In genomic region chr9:33721674-33722358, GRCh38 we compare ENCODE assay signal across 8 cellular contexts.
DNase-seq lines count a peak whose midpoint lies in the region; ATAC-seq and TF ChIP-seq lines count a peak whose summit lies in the region.

No MANE protein-coding gene starts in this region.

- no peak overlapping the region for H3K4me3 ChIP-seq in lung

- ATAC-seq in GM18517 (IDR thresholded peaks at IDR 0.05; ENCODE audit: unreplicated experiment) = peak; percentile 75
- ATAC-seq in HG03432 (IDR thresholded peaks at IDR 0.05; ENCODE audit: unreplicated experiment) = peak; percentile 68
- peak; percentile 96 for ATAC-seq in lung (ENCODE audit: insufficient read depth, low FRiP score)

- H3K4me1 ChIP-seq in lung (ENCODE audit: control insufficient read depth in 2 of 2, insufficient read depth in 2 of 2, low read length in 2 of 2) = no peaks in the 10 kb centered on the region

- H3K36me3 ChIP-seq in lung (ENCODE audit: control insufficient read depth in 2 of 2, insufficient read depth in 2 of 2, low read length in 2 of 2) = no peaks in the 10 kb centered on the region

- DNase-seq in A172 (ENCODE audit: low spot score) = peak; percentile 67
- peak; percentile 93 for DNase-seq in NCI-H69 (lab: John Stamatoyannopoulos, UW)
- peak; percentile 90 for DNase-seq in activated CD4-positive, alpha-beta T cell treated with anti-CD3 and anti-CD28 coated beads, Interleukin-2, amount 50 U/mL, for 1 hour
- peak; percentile 67 for DNase-seq in dedifferentiated amniotic fluid mesenchymal stem cell (ENCODE audit: extremely low spot score)
- peak; percentile 83 for DNase-seq in lung (ENCODE audit: low spot score)
- peak; percentile 74 to 83 (median 83) for DNase-seq in stimulated activated CD4-positive, alpha-beta T cell treated with anti-CD3 and anti-CD28 coated beads, TNF-alpha, amount 100 ng/mL, for 48 hours (ENCODE audit: low read depth in 3 of 3)

- 21 to 26% methylated on average over 32 of the region's 32 CpGs for WGBS in lung, 2 donors

- H3K9me3 ChIP-seq in lung (ENCODE audit: control insufficient read depth in 2 of 2, insufficient read depth in 1 of 2, low read length in 1 of 2) = no peaks in the 10 kb centered on the region

- peak; percentile 100 for TF ChIP-seq CTCF in lung (IDR thresholded peaks at IDR 0.05; ENCODE audit: control extremely low read depth, extremely low read depth)

- H3K27ac ChIP-seq in lung (ENCODE audit: low read depth in 1 of 2, low read length in 1 of 2) = no peak overlapping the region

- H3K27me3 ChIP-seq in lung (ENCODE audit: control insufficient read depth, insufficient read depth) = no peaks in the 10 kb centered on the region
